ENCODE assay signal across 23 cellular contexts in genomic region chr14:58620011-58620410, GRCh38. TPM values are rescaled to one million over a fixed set of nuclear protein-coding genes. Genes with fewer than 3 reads are reported as not detected.
"Had no signal": no experiment of that assay in that cellular context is flagged by ENCODE, and none has a peak within 500 bp of the region (broad histone marks: within the 10 kb centered on the region; RNA-seq: fewer than 3 reads in every experiment).

No MANE protein-coding gene starts in this region.

- FAIRE-seq: colon, keratinocyte, pancreas had no signal

- H3K36me3 ChIP-seq: esophagus squamous epithelium, gastroesophageal sphincter, left ventricle myocardium inferior, lower lobe of right lung, pancreas, thoracic aorta, upper lobe of left lung, vagina had no signal

- H3K4me3 ChIP-seq: esophagus squamous epithelium, gastroesophageal sphincter, left ventricle myocardium inferior, lower lobe of right lung, pancreas, smooth muscle cell, thoracic aorta, upper lobe of left lung, vagina had no signal

- H3K4me2 ChIP-seq: smooth muscle cell had no signal

- H3K27me3 ChIP-seq: esophagus squamous epithelium, gastroesophageal sphincter, pancreas, upper lobe of left lung, vagina had no signal

- H3K4me1 ChIP-seq: esophagus squamous epithelium, gastroesophageal sphincter, lower lobe of right lung, pancreas, upper lobe of left lung, vagina had no signal

- ATAC-seq: effector memory CD8-positive, alpha-beta T cell; gastroesophageal sphincter; lower lobe of right lung; natural killer cell treated with Interleukin-12 subunit alpha and Interleukin-12 subunit beta and Interleukin-15 and Interleukin-18, amount 100 ng/mL, for 72 hours; pancreas; right cardiac atrium; stimulated activated memory B cell treated with anti-CD40 and anti-IgM and Interleukin-4, amounts not matched to agents 10 μg/mL and 1 μg/mL and 100 μg/mL, for 72 hours had no signal

- DNase-seq: effector memory CD8-positive, alpha-beta T cell; esophagus squamous epithelium; foreskin fibroblast; glutamatergic neuron; immature natural killer cell; left ventricle myocardium inferior; lower lobe of right lung; midbrain; occipital lobe; pancreas; right cardiac atrium; stimulated activated CD4-positive, alpha-beta T cell treated with anti-CD3 and anti-CD28 coated beads, Interleukin-4, amount 100 ng/mL, for 1 hour; stimulated activated CD8-positive, alpha-beta memory T cell treated with anti-CD3 and anti-CD28 coated beads, Interleukin-4, amount 100 ng/mL, for 48 hours; substantia nigra; upper lobe of left lung had no signal

- H3K27ac ChIP-seq: esophagus squamous epithelium, gastroesophageal sphincter, left ventricle myocardium inferior, lower lobe of right lung, pancreas, thoracic aorta, upper lobe of left lung, vagina had no signal

- H3K9me3 ChIP-seq: esophagus squamous epithelium, gastroesophageal sphincter, left ventricle myocardium inferior, lower lobe of right lung, pancreas, thoracic aorta, upper lobe of left lung, vagina had no signal

RNA-seq across cellular contexts. Expression of gene DACT1, which starts 17.8 kb away (rescaled TPM):
- total RNA-seq: natural killer cell treated with Interleukin-12 subunit alpha and Interleukin-12 subunit beta and Interleukin-15 and Interleukin-18, amount 100 ng/mL, for 72 hours had no signal
- polyA plus RNA-seq: immature natural killer cell had no signal
